Comparison of ENCODE assay signal across 1 cellular context in genomic region chr1:109622103-109622892, GRCh38.
TF ChIP-seq lines count a peak whose summit lies in the region.

No MANE protein-coding gene starts in this region.

TF ChIP-seq in GM23338, 12 proteins besides CTCF, POLR2A, EP300 and RAD21 (continued from another document):
- TF ChIP-seq ETS1 (IDR thresholded peaks at IDR 0.05), result no peak
- TF ChIP-seq ZNF462 (CRISPR knock-in tag; IDR thresholded peaks at IDR 0.05), result no peak
- no peak for TF ChIP-seq STAT1 (IDR thresholded peaks at IDR 0.05; ENCODE audit: unreplicated experiment)
- TF ChIP-seq NANOG (IDR thresholded peaks at IDR 0.05; ENCODE audit: borderline replicate concordance), result no peak
- no peak for TF ChIP-seq EZH2phosphoT487 (IDR thresholded peaks at IDR 0.05; ENCODE audit: unreplicated experiment)
- TF ChIP-seq EZH2 (IDR thresholded peaks at IDR 0.05; ENCODE audit: low read depth, unreplicated experiment), result no peak
- no peak for TF ChIP-seq POLR2AphosphoS5 (IDR thresholded peaks at IDR 0.05; ENCODE audit: low read depth)
- no peak for TF ChIP-seq JUNB (IDR thresholded peaks at IDR 0.05; ENCODE audit: unreplicated experiment)
- no peak for TF ChIP-seq ZNF114 (CRISPR knock-in tag; IDR thresholded peaks at IDR 0.05)
TF ChIP-seq in GM23338: peak in this region for 0.
